In the genomic region with DNA sequence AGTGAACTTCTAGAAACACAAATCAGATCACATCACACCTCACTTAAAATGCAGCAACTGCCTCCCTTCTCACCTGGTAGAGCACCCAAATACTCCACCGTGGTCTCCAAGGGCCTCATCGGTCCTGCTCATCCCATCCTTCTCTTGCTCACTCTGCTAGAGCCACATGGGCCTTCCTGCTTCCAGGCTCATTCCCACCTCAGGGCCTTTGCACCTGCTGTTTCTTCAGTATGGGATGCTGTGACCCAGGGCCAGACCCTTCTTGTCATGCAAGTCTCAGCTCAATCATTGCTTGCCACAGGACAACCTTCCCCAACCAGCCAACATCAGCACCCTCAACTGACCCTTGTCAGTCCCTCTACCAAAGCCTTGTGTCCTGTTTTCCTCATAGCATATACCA, we compare ENCODE assay signal across 29 cellular contexts.
DNase-seq lines count a peak whose midpoint lies in the region; ATAC-seq and TF ChIP-seq lines count a peak whose summit lies in the region.
"Had no signal": no experiment of that assay in that cellular context is flagged by ENCODE, and none has a peak within 500 bp of the region (broad histone marks: within the 10 kb centered on the region; RNA-seq: fewer than 3 reads in every experiment).

No MANE protein-coding gene starts in this region.

- CTCF ChIA-PET in HEK293 (lab: Yijun Ruan, JAX), result interaction anchor here (0.6 kb wide), 1 partner anchor 18 kb away, joined by 3 read pairs; no protein-coding TSS in a partner anchor

- H3K18ac ChIP-seq in neuronal stem cell (ENCODE audit: low read length), result no peak overlapping the region

- no peak for ATAC-seq in heart left ventricle
- ATAC-seq: A549; CD8-positive, alpha-beta T cell had no signal

- H3K4me2 ChIP-seq in neuronal stem cell (ENCODE audit: insufficient read depth, low read length, poor library complexity, severe bottlenecking), result no peak overlapping the region
- H3K4me2 ChIP-seq: A549; BLaER1; BLaER1 treated with 17β-estradiol and CSF1 and Interleukin-3, amounts not matched to agents 10 nM and 100 nM had no signal

- H4K91ac ChIP-seq in neuronal stem cell (ENCODE audit: low read depth, low read length, poor library complexity), result no peak overlapping the region

- H2AFZ ChIP-seq in neuronal stem cell (ENCODE audit: low read length), result no peak overlapping the region

- intact Hi-C loops in heart left ventricle (cut with DNase I), result no loop called here

- no peak overlapping the region for H2BK5ac ChIP-seq in neuronal stem cell (ENCODE audit: low read length)

- no peak for DNase-seq in neuronal stem cell (ENCODE audit: low spot score)
- no peak for DNase-seq in coronary artery (ENCODE audit: low spot score)
- DNase-seq in heart left ventricle, result no peak
- DNase-seq: 8988T; ACHN; AML-193; BE2C; C1 segment of cervical spinal cord; Caco-2; Calu3; CD4-positive, alpha-beta memory T cell; CD4-positive, alpha-beta T cell; CD4-positive, CD25-positive, alpha-beta regulatory T cell; CD8-positive, alpha-beta memory T cell; CD8-positive, alpha-beta T cell; COR-L47; DMS 273 treated with DMSO at 0.1 percent for 48 hours; DMS153; DMS53; DMS79; DMS79 treated with DMSO at 0.1 percent for 48 hours; DND-41; EL had no signal

- no peaks in the 10 kb centered on the region for H3K4me1 ChIP-seq in HEK293 (ENCODE audit: control insufficient read depth, insufficient read depth, low read length)
- H3K4me1 ChIP-seq in neuronal stem cell (ENCODE audit: control insufficient read depth in 2 of 2, insufficient read depth in 1 of 2, low read depth in 1 of 2, low read length in 2 of 2), result peaks cover 0 to 4% of the 10 kb centered on the region in 2 donors
- peaks cover 0 to 38% (median 9%) of the 10 kb centered on the region in 12 donors for H3K4me1 ChIP-seq in heart left ventricle
- H3K4me1 ChIP-seq: BE2C; BLaER1; BLaER1 treated with 17β-estradiol and CSF1 and Interleukin-3, amounts not matched to agents 10 nM and 100 nM; Caco-2 had no signal

- peak overlapping the region; percentile 2 for H2AK5ac ChIP-seq in neuronal stem cell (ENCODE audit: low read depth, low read length)

- no peak overlapping the region for H2BK120ac ChIP-seq in neuronal stem cell (ENCODE audit: low read depth, low read length)

- WGBS in neuronal stem cell (ENCODE audit: extremely low coverage in 2 of 2, insufficient read length in 2 of 2, insufficient replicate concordance in 1 of 2), 2 donors, result no CpG with 5 or more reads among the region's 2 CpGs
- WGBS in heart left ventricle, 4 donors, result 93 to 100% (median 98%) methylated on average over 2 of the region's 2 CpGs

- H3K36me3 ChIP-seq in HEK293 (ENCODE audit: control insufficient read depth in 2 of 2, insufficient read depth in 1 of 2, low read length in 2 of 2), result no peaks in the 10 kb centered on the region
- no peaks in the 10 kb centered on the region for H3K36me3 ChIP-seq in neuronal stem cell (replicated peaks in 1 of 2; ENCODE audit: control insufficient read depth in 2 of 2, insufficient read depth in 2 of 2, low read length in 2 of 2)
- H3K36me3 ChIP-seq in heart left ventricle, result no peaks in the 10 kb centered on the region
- H3K36me3 ChIP-seq: BE2C; BLaER1; BLaER1 treated with 17β-estradiol and CSF1 and Interleukin-3, amounts not matched to agents 10 nM and 100 nM had no signal

- H3K27me3 ChIP-seq in neuronal stem cell (ENCODE audit: control insufficient read depth in 3 of 3, insufficient read depth in 3 of 3, low read depth in 1 of 3, low read length in 3 of 3) (no peaks in the 10 kb centered on the region), heart left ventricle (no peaks in the 10 kb centered on the region)
- H3K27me3 ChIP-seq: BE2C; BLaER1; BLaER1 treated with 17β-estradiol and CSF1 and Interleukin-3, amounts not matched to agents 10 nM and 100 nM had no signal

- no peak overlapping the region for H3K27ac ChIP-seq in HEK293 (ENCODE audit: extremely low read depth, low read depth, low read length)
- no peak overlapping the region for H3K27ac ChIP-seq in neuronal stem cell (replicated peaks; ENCODE audit: low read length)
- H3K27ac ChIP-seq in coronary artery, result no peak overlapping the region
- H3K27ac ChIP-seq in heart left ventricle, result no peak overlapping the region
- H3K27ac ChIP-seq: 22Rv1; A549; BLaER1; BLaER1 treated with 17β-estradiol and CSF1 and Interleukin-3, amounts not matched to agents 10 nM and 100 nM; C4-2B had no signal

- POLR2A ChIA-PET in HEK293 (lab: Yijun Ruan, JAX), result no interaction called here

- TF ChIP-seq CTCF in HEK293 (tag by site-specific recombination; IDR thresholded peaks at IDR 0.05), result no peak
- no peak for TF ChIP-seq CTCF in coronary artery (IDR thresholded peaks at IDR 0.05)
- TF ChIP-seq CTCF in heart left ventricle (IDR thresholded peaks at IDR 0.05), result no peak

- no peaks in the 10 kb centered on the region for H3K79me1 ChIP-seq in neuronal stem cell (ENCODE audit: low read depth, low read length)

- H4K8ac ChIP-seq in neuronal stem cell (ENCODE audit: low read depth, low read length), result no peak overlapping the region

- no peak overlapping the region for H3K14ac ChIP-seq in neuronal stem cell (ENCODE audit: low read length)

- H3K4me3 ChIP-seq in HEK293 (ENCODE audit: low read depth, low read length), result no peak overlapping the region
- no peak overlapping the region for H3K4me3 ChIP-seq in neuronal stem cell (ENCODE audit: low read length in 2 of 2)
- no peak overlapping the region for H3K4me3 ChIP-seq in coronary artery
- H3K4me3 ChIP-seq in heart left ventricle, result no peak overlapping the region
- H3K4me3 ChIP-seq: A549; BLaER1; BLaER1 treated with 17β-estradiol and CSF1 and Interleukin-3, amounts not matched to agents 10 nM and 100 nM had no signal

- no peaks in the 10 kb centered on the region for H3K9me3 ChIP-seq in HEK293 (ENCODE audit: control insufficient read depth, insufficient read depth, low read depth, low read length)
- no peaks in the 10 kb centered on the region for H3K9me3 ChIP-seq in neuronal stem cell (replicated peaks in 1 of 2; ENCODE audit: control insufficient read depth in 2 of 2, insufficient read depth in 1 of 2, low read depth in 1 of 2, low read length in 2 of 2)
- H3K9me3 ChIP-seq in heart left ventricle, result no peaks in the 10 kb centered on the region
- H3K9me3 ChIP-seq: A549; BE2C; BLaER1; BLaER1 treated with 17β-estradiol and CSF1 and Interleukin-3, amounts not matched to agents 10 nM and 100 nM; Caco-2 had no signal

- H3K23ac ChIP-seq in neuronal stem cell (ENCODE audit: low read depth, low read length, poor library complexity), result no peak overlapping the region

- H2BK15ac ChIP-seq in neuronal stem cell (ENCODE audit: low read length), result no peak overlapping the region

- no peak overlapping the region for H3K9ac ChIP-seq in neuronal stem cell (ENCODE audit: low read depth, low read length, poor library complexity)
- H3K9ac ChIP-seq: BLaER1; BLaER1 treated with 17β-estradiol and CSF1 and Interleukin-3, amounts not matched to agents 10 nM and 100 nM had no signal

- H2BK12ac ChIP-seq in neuronal stem cell (ENCODE audit: low read length), result no peak overlapping the region

- no peak overlapping the region for H3K4ac ChIP-seq in neuronal stem cell (ENCODE audit: low read length)

- TF ChIP-seq POLR2A in heart left ventricle (IDR thresholded peaks at IDR 0.05), result no peak

TF ChIP-seq in HEK293, 187 proteins besides CTCF, POLR2A, EP300 and RAD21:
- TF ChIP-seq ZNF623 (tag by site-specific recombination; IDR thresholded peaks at IDR 0.05) (peak; percentile 51; the same call in 1 of the 2 replicates), ZNF239 (tag by site-specific recombination; IDR thresholded peaks at IDR 0.05) (no peak)
